In the genomic region with DNA sequence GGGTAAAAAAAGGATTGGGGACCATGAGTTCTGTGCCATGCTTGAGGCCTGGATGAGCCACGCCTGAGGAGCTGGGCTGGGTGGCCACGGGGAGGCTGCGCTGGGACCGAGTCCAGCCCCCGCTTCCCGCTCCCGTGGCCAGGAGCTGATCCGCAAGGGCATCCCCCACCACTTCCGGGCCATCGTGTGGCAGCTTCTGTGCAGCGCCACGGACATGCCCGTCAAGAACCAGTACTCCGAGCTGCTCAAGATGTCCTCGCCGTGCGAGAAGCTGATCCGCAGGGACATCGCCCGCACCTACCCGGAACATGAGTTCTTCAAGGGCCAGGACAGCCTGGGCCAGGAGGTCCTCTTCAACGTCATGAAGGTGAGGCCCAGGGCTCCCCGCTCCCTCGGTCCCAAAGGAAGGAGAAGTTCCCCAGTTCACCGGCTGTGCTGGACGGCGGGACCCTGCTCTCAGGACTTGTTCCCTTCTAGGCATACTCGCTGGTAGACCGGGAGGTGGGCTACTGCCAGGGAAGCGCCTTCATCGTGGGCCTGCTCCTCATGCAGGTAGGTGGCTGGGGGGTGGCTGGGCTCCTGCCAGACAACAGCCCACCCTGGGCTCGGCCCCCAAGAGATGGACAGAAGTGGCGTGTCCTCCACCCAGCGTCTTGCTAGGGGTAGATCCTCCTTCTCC, we compare ENCODE assay signal across 19 cellular contexts. TPM values are rescaled to one million over a fixed set of nuclear protein-coding genes. Genes with fewer than 3 reads are reported as not detected.
DNase-seq lines count a peak whose midpoint lies in the region; ATAC-seq and TF ChIP-seq lines count a peak whose summit lies in the region.
"Had no signal": no experiment of that assay in that cellular context is flagged by ENCODE, and none has a peak within 500 bp of the region (broad histone marks: within the 10 kb centered on the region; RNA-seq: fewer than 3 reads in every experiment).

No MANE protein-coding gene starts in this region.

- no peak overlapping the region for H3K27ac Mint-ChIP-seq in activated CD8-positive, alpha-beta T cell treated with anti-CD3 and anti-CD28 coated beads, Interleukin-2, amount 10 ng/mL, durations not matched to agents 7 days and 5 days
- H3K27ac Mint-ChIP-seq: B cell; CD8-positive, alpha-beta T cell had no signal

- no peak for ATAC-seq in RWPE2 (ENCODE audit: low read depth)
- no peak for ATAC-seq in activated CD8-positive, alpha-beta T cell treated with anti-CD3 and anti-CD28 coated beads, Interleukin-2, amount 10 ng/mL, durations not matched to agents 7 days and 5 days
- ATAC-seq in HG02642 (IDR thresholded peaks at IDR 0.05; ENCODE audit: poor library complexity, unreplicated experiment) = no peak
- no peak for ATAC-seq in HG02970 (IDR thresholded peaks at IDR 0.05; ENCODE audit: low FRiP score, unreplicated experiment)
- ATAC-seq: CD8-positive, alpha-beta T cell; Panc1 had no signal

- H3K4me3 ChIP-seq in RWPE2 (ENCODE audit: severe bottlenecking) = no peak overlapping the region
- H3K4me3 ChIP-seq: GM23248 had no signal

- DNase-seq in RWPE2 (ENCODE audit: low spot score) (peak; percentile 59), ecto neural progenitor cell (ENCODE audit: low spot score) (peak; percentile 45), nucleus accumbens (lab: John Stamatoyannopoulos, UW) (peak in 32 of 56 donors; percentile 10 to 66 (median 38)), NCI-H1105 treated with DMSO at 0.1 percent for 48 hours (lab: John Stamatoyannopoulos, UW) (no peak)
- no peak for DNase-seq in activated CD8-positive, alpha-beta T cell treated with anti-CD3 and anti-CD28 coated beads, Interleukin-2, amount 10 ng/mL, durations not matched to agents 7 days and 5 days
- DNase-seq: ACHN; CD8-positive, alpha-beta T cell; DMS79 treated with DMSO at 0.1 percent for 48 hours; GM23248; NCI-H1092; NCI-H2081 treated with DMSO at 0.1 percent for 48 hours; NCI-H524; Right ventricle myocardium superior; SK-N-SH had no signal

- POLR2A ChIA-PET in activated CD8-positive, alpha-beta T cell treated with anti-CD3 and anti-CD28 coated beads, Interleukin-2, amount 10 ng/mL, durations not matched to agents 7 days and 5 days (lab: Charles Lee) = no interaction called here

- no peaks in the 10 kb centered on the region for H3K9me3 ChIP-seq in RWPE2 (ENCODE audit: severe bottlenecking)
- H3K9me3 ChIP-seq: SK-N-SH had no signal

- peaks cover 9% of the 10 kb centered on the region for H3K4me1 ChIP-seq in RWPE2 (ENCODE audit: insufficient read depth, poor library complexity, severe bottlenecking)

- H3K27me3 Mint-ChIP-seq in activated CD8-positive, alpha-beta T cell treated with anti-CD3 and anti-CD28 coated beads, Interleukin-2, amount 10 ng/mL, durations not matched to agents 7 days and 5 days (ENCODE audit: low read depth) = no peaks in the 10 kb centered on the region
- H3K27me3 Mint-ChIP-seq: B cell had no signal

- H3K4me1 Mint-ChIP-seq in activated CD8-positive, alpha-beta T cell treated with anti-CD3 and anti-CD28 coated beads, Interleukin-2, amount 10 ng/mL, durations not matched to agents 7 days and 5 days (ENCODE audit: low read depth) = peaks cover 2% of the 10 kb centered on the region

- CTCF ChIA-PET in activated CD8-positive, alpha-beta T cell treated with anti-CD3 and anti-CD28 coated beads, Interleukin-2, amount 10 ng/mL, durations not matched to agents 7 days and 5 days (lab: Charles Lee) = no interaction called here

- no peaks in the 10 kb centered on the region for H3K27me3 ChIP-seq in RWPE2 (ENCODE audit: insufficient read depth, poor library complexity, severe bottlenecking)

- H3K27ac ChIP-seq in RWPE2 (ENCODE audit: poor library complexity, severe bottlenecking) = no peak overlapping the region
- H3K27ac ChIP-seq: GM23248 had no signal

- H3K36me3 Mint-ChIP-seq in activated CD8-positive, alpha-beta T cell treated with anti-CD3 and anti-CD28 coated beads, Interleukin-2, amount 10 ng/mL, durations not matched to agents 7 days and 5 days (ENCODE audit: low read depth) = no peaks in the 10 kb centered on the region
- H3K36me3 Mint-ChIP-seq: CD8-positive, alpha-beta T cell had no signal

- TF ChIP-seq CTCF in RWPE2 (IDR thresholded peaks at IDR 0.05; ENCODE audit: poor library complexity, severe bottlenecking) = no peak

- H3K4me3 Mint-ChIP-seq in activated CD8-positive, alpha-beta T cell treated with anti-CD3 and anti-CD28 coated beads, Interleukin-2, amount 10 ng/mL, durations not matched to agents 7 days and 5 days = no peak overlapping the region
- H3K4me3 Mint-ChIP-seq: B cell; CD8-positive, alpha-beta T cell had no signal

- H3K36me3 ChIP-seq in RWPE2 (ENCODE audit: low read depth) = no peaks in the 10 kb centered on the region

- no peaks in the 10 kb centered on the region for H3K9me3 Mint-ChIP-seq in activated CD8-positive, alpha-beta T cell treated with anti-CD3 and anti-CD28 coated beads, Interleukin-2, amount 10 ng/mL, durations not matched to agents 7 days and 5 days (ENCODE audit: insufficient read depth)
- H3K9me3 Mint-ChIP-seq: CD8-positive, alpha-beta T cell had no signal

RNA-seq across cellular contexts. Expression of a gene that starts 18.9 kb away (rescaled TPM):
- total RNA-seq in activated CD8-positive, alpha-beta T cell treated with anti-CD3 and anti-CD28 coated beads, Interleukin-2, amount 10 ng/mL, durations not matched to agents 7 days and 5 days = 1 to 10 TPM; 8.0 to 9.3 TPM

RNA-seq across cellular contexts. Expression of a gene that starts 25.3 kb away (rescaled TPM):
- total RNA-seq in activated CD8-positive, alpha-beta T cell treated with anti-CD3 and anti-CD28 coated beads, Interleukin-2, amount 10 ng/mL, durations not matched to agents 7 days and 5 days = under 1 TPM; 0.08 to 0.10 TPM
- total RNA-seq: B cell, GM23248 had no signal

RNA-seq across cellular contexts. Expression of a gene that starts 39.4 kb away (rescaled TPM):
- not detected for total RNA-seq in activated CD8-positive, alpha-beta T cell treated with anti-CD3 and anti-CD28 coated beads, Interleukin-2, amount 10 ng/mL, durations not matched to agents 7 days and 5 days
- total RNA-seq: B cell; CD8-positive, alpha-beta T cell; G401 had no signal

RNA-seq across cellular contexts. Expression of a gene that starts 54.8 kb away (rescaled TPM):
- 10 to 100 TPM; 36.5 to 39.9 TPM for total RNA-seq in activated CD8-positive, alpha-beta T cell treated with anti-CD3 and anti-CD28 coated beads, Interleukin-2, amount 10 ng/mL, durations not matched to agents 7 days and 5 days

Comparison
In these comparisons a context has a peak if more than half of its experiments do, and no peak if none do; other contexts are left out.
1. DNase-seq: peak in RWPE2 (single experiment), ecto neural progenitor cell (single experiment) and nucleus accumbens (32 of 56); none in activated CD8-positive, alpha-beta T cell treated with anti-CD3 and anti-CD28 coated beads, Interleukin-2, amount 10 ng/mL, durations not matched to agents 7 days and 5 days (single experiment) and NCI-H1105 treated with DMSO at 0.1 percent for 48 hours (single experiment).